Comparison of ENCODE assay signal across 11 cellular contexts in genomic region chr7:116218051-116218645, GRCh38. TPM values are rescaled to one million over a fixed set of nuclear protein-coding genes. Genes with fewer than 3 reads are reported as not detected.
DNase-seq lines count a peak whose midpoint lies in the region; ATAC-seq, FAIRE-seq and TF ChIP-seq lines count a peak whose summit lies in the region.
"Had no signal": no experiment of that assay in that cellular context is flagged by ENCODE, and none has a peak within 500 bp of the region (broad histone marks: within the 10 kb centered on the region; RNA-seq: fewer than 3 reads in every experiment).

No MANE protein-coding gene starts in this region.

- peak; percentile 24 for ATAC-seq in activated T-helper 17 cell treated with anti-CD3 and anti-CD28 coated beads, Interleukin-2, amount 50 U/mL, for 72 hours (replicated peaks)
- no peak for ATAC-seq in omental fat pad (ENCODE audit: low FRiP score)

- intact Hi-C loops in MCF 10A (cut with micrococcal nuclease): no loop called here
- intact Hi-C loops in breast epithelium (cut with DNase I; ENCODE audit: low total_unique reads): no loop called here

- CTCF ChIA-PET in MCF 10A (lab: Yijun Ruan, JAX): interaction anchor here (0.9 to 3.5 kb wide), 5 partner anchors 13 to 45 kb away, joined by 3 to 15 read pairs (median 7); no protein-coding TSS in a partner anchor

- no peaks in the 10 kb centered on the region for H3K9me3 ChIP-seq in breast epithelium

- peaks cover 6% of the 10 kb centered on the region for H3K36me3 Mint-ChIP-seq in MCF 10A (ENCODE audit: insufficient read depth, unreplicated experiment)
- peaks cover 5% of the 10 kb centered on the region for H3K36me3 Mint-ChIP-seq in activated T-helper 17 cell treated with anti-CD3 and anti-CD28 coated beads, Interleukin-2, amount 50 U/mL, for 72 hours (ENCODE audit: low read depth)

- H3K4me1 Mint-ChIP-seq in MCF 10A (ENCODE audit: insufficient read depth, unreplicated experiment): peaks cover 37% of the 10 kb centered on the region
- H3K4me1 Mint-ChIP-seq in activated T-helper 17 cell treated with anti-CD3 and anti-CD28 coated beads, Interleukin-2, amount 50 U/mL, for 72 hours: peaks cover 57% of the 10 kb centered on the region

- DNase-seq in MCF 10A (ENCODE audit: unreplicated experiment) (peak; percentile 62), breast epithelium (ENCODE audit: low spot score in 2 of 2) (no peak), kidney tubule cell (ENCODE audit: low spot score) (peak; percentile 60), urothelium cell line (ENCODE audit: low spot score) (peak; percentile 20), omental fat pad (ENCODE audit: low spot score) (no peak)
- no peak for DNase-seq in effector CD4-positive, alpha-beta T cell
- no peak for DNase-seq in effector CD8-positive, alpha-beta T cell (lab: John Stamatoyannopoulos, UW)
- DNase-seq: activated effector memory CD4-positive, alpha-beta T cell treated with anti-CD3 and anti-CD28 coated beads, Interleukin-2, amount 50 U/mL, for 16 hours; NCI-H1694 treated with DMSO at 0.1 percent for 48 hours; substantia nigra had no signal

- peak overlapping the region; percentile 81 for H3K27ac Mint-ChIP-seq in MCF 10A (ENCODE audit: low read depth, unreplicated experiment)
- peak overlapping the region; percentile 89 for H3K27ac Mint-ChIP-seq in activated T-helper 17 cell treated with anti-CD3 and anti-CD28 coated beads, Interleukin-2, amount 50 U/mL, for 72 hours

- peak overlapping the region in 1 of 2 donors; percentile 40 for H3K27ac ChIP-seq in breast epithelium

- TF ChIP-seq POLR2A in breast epithelium (IDR thresholded peaks at IDR 0.05): no peak

- TF ChIP-seq CTCF in MCF 10A (IDR thresholded peaks at IDR 0.05; ENCODE audit: unreplicated experiment) (no peak), breast epithelium (IDR thresholded peaks at IDR 0.05) (no peak), omental fat pad (IDR thresholded peaks at IDR 0.05) (no peak)

- FAIRE-seq in urothelium cell line (lab: Jason Lieb, UNC): no peak

- H3K4me3 ChIP-seq in breast epithelium: no peak overlapping the region

- H3K36me3 ChIP-seq in breast epithelium: no peaks in the 10 kb centered on the region

- POLR2A ChIA-PET in MCF 10A (lab: Yijun Ruan, JAX): interaction anchor here (1.1 to 4.9 kb wide), 8 partner anchors 8 to 456 kb away, joined by 3 to 63 read pairs (median 10); no protein-coding TSS in a partner anchor

- no peaks in the 10 kb centered on the region for H3K9me3 Mint-ChIP-seq in MCF 10A (ENCODE audit: unreplicated experiment)
- H3K9me3 Mint-ChIP-seq in activated T-helper 17 cell treated with anti-CD3 and anti-CD28 coated beads, Interleukin-2, amount 50 U/mL, for 72 hours: no peaks in the 10 kb centered on the region

- no peaks in the 10 kb centered on the region for H3K27me3 Mint-ChIP-seq in MCF 10A (ENCODE audit: insufficient read depth, unreplicated experiment)
- H3K27me3 Mint-ChIP-seq in activated T-helper 17 cell treated with anti-CD3 and anti-CD28 coated beads, Interleukin-2, amount 50 U/mL, for 72 hours: no peaks in the 10 kb centered on the region

- H3K4me1 ChIP-seq in breast epithelium: peaks cover 5 to 14% of the 10 kb centered on the region in 2 donors

- no peak overlapping the region for H3K4me3 Mint-ChIP-seq in MCF 10A (ENCODE audit: unreplicated experiment)
- peak overlapping the region; percentile 48 for H3K4me3 Mint-ChIP-seq in activated T-helper 17 cell treated with anti-CD3 and anti-CD28 coated beads, Interleukin-2, amount 50 U/mL, for 72 hours

- H3K27me3 ChIP-seq in breast epithelium: no peaks in the 10 kb centered on the region

- BruUV-seq in MCF 10A (replicated peaks; lab: Mats Ljungman, UMichigan): no TSS peak

RNA-seq across cellular contexts. Expression of gene TES, which starts 7.8 kb away (rescaled TPM):
- total RNA-seq in MCF 10A (2022) (150 and 162 TPM in 2 replicates), breast epithelium (100 to 1,000 TPM in 1 of 3 donors, 10 to 100 TPM in 2; 29.0 to 146 (median 88.5) TPM), omental fat pad (10 to 100 TPM; 22.0 to 58.6 (median 35.8) TPM)
- total RNA-seq in activated T-helper 17 cell treated with anti-CD3 and anti-CD28 coated beads, Interleukin-2, amount 50 U/mL, for 72 hours: 10 to 100 TPM; 57.6 to 79.4 TPM

Comparison
In these comparisons a context has a peak if more than half of its experiments do, and no peak if none do; other contexts are left out.
1. DNase-seq: peak in MCF 10A (single experiment), kidney tubule cell (single experiment) and urothelium cell line (single experiment); none in breast epithelium (0 of 2), omental fat pad (single experiment), effector CD4-positive, alpha-beta T cell (single experiment) and effector CD8-positive, alpha-beta T cell (single experiment).